ENCODE assay signal across 8 cellular contexts in genomic region chr6:133952815-133953633, GRCh38.
A peak's percentile ranks its signal among the peaks of the same experiment; 100 is the strongest.
DNase-seq lines count a peak whose midpoint lies in the region; ATAC-seq and TF ChIP-seq lines count a peak whose summit lies in the region.

Gene TBPL1, plus strand, starts transcription at chr6:133953224. Its CDS starts 26,902 bp downstream, at chr6:133980126.

- TF ChIP-seq POLR2A in erythroblast (IDR thresholded peaks at IDR 0.05; ENCODE audit: low read length) = peak; percentile 95

- peak within 1 kb of the TSS; percentile 86 to 98 for H3K4me3 ChIP-seq in mucosa of rectum (ENCODE audit: low read length in 2 of 2)

- H3K27me3 ChIP-seq in mucosa of rectum (ENCODE audit: control insufficient read depth in 2 of 2, insufficient read depth in 2 of 2, low read length in 2 of 2) = no peaks in the 10 kb centered on the region

- TF ChIP-seq EP300 in Ishikawa (IDR thresholded peaks at IDR 0.05; ENCODE audit: borderline replicate concordance) = 0 out of 2 replicates have a peak, but pooled peaks have one; percentile 22

- TF ChIP-seq RAD21 in Ishikawa (IDR thresholded peaks at IDR 0.05; ENCODE audit: low read depth) = no peak

- peak; percentile 94 for DNase-seq in DMS53 (lab: John Stamatoyannopoulos, UW)
- peak; percentile 95 for DNase-seq in OCI-M2 (lab: John Stamatoyannopoulos, UW; ENCODE audit: unreplicated experiment)
- peak; percentile 88 for DNase-seq in activated T-cell treated with anti-CD3 and anti-CD28 coated beads, Interleukin-2, amount 50 U/mL, for 1 hour
- DNase-seq in erythroblast (lab: John Stamatoyannopoulos, UW) = peak; percentile 94 to 96
- peak; percentile 91 to 93 for DNase-seq in stimulated activated CD8-positive, alpha-beta memory T cell treated with anti-CD3 and anti-CD28 coated beads, Interleukin-4, amount 100 ng/mL, for 4 hours (ENCODE audit: low read depth in 2 of 2, low spot score in 1 of 2)

- no peaks in the 10 kb centered on the region for H3K36me3 ChIP-seq in mucosa of rectum (ENCODE audit: control insufficient read depth in 2 of 2, insufficient read depth in 2 of 2, low read length in 2 of 2)

- peak within 1 kb of the TSS; percentile 78 to 82 for H3K9ac ChIP-seq in mucosa of rectum (ENCODE audit: low read depth in 1 of 2, low read length in 2 of 2)

- H3K27ac ChIP-seq in mucosa of rectum (ENCODE audit: low read depth in 2 of 2, low read length in 2 of 2) = peak within 1 kb of the TSS; percentile 80 to 84

- H3K4me1 ChIP-seq in mucosa of rectum (ENCODE audit: control insufficient read depth in 2 of 2, insufficient read depth in 2 of 2, low read length in 2 of 2) = peaks cover 12 to 23% of the 10 kb centered on the region in 2 donors

- ATAC-seq in GM21619 (IDR thresholded peaks at IDR 0.05; ENCODE audit: unreplicated experiment) = peak; percentile 89

- no peaks in the 10 kb centered on the region for H3K9me3 ChIP-seq in mucosa of rectum (ENCODE audit: control insufficient read depth in 2 of 2, low read length in 2 of 2)

TF ChIP-seq in Ishikawa, 13 proteins besides CTCF, POLR2A, EP300 and RAD21:
- TF ChIP-seq ZBTB7A (IDR thresholded peaks at IDR 0.05; ENCODE audit: low read depth) (peak; percentile 47; the same call in 1 of the 2 replicates), MAX (IDR thresholded peaks at IDR 0.05) (peak; percentile 55), TAF1 (IDR thresholded peaks at IDR 0.05; ENCODE audit: low read depth) (peak; percentile 81), TEAD4 (IDR thresholded peaks at IDR 0.05) (peak; percentile 50), TCF12 (IDR thresholded peaks at IDR 0.05; ENCODE audit: low read depth) (0 out of 2 replicates have a peak, but pooled peaks have one; percentile 79), FOXM1 (IDR thresholded peaks at IDR 0.05; ENCODE audit: borderline replicate concordance, low read depth) (no peak)
TF ChIP-seq in Ishikawa: peak in this region for 5.

Comparison
In these comparisons a context has a peak if more than half of its experiments do, and no peak if none do; other contexts are left out.
1. Peak in every context shown above with its lines: DNase-seq, ATAC-seq, H3K4me3 ChIP-seq and H3K27ac ChIP-seq.